8 cellular contexts compared by ENCODE assay signal in the genomic region with DNA sequence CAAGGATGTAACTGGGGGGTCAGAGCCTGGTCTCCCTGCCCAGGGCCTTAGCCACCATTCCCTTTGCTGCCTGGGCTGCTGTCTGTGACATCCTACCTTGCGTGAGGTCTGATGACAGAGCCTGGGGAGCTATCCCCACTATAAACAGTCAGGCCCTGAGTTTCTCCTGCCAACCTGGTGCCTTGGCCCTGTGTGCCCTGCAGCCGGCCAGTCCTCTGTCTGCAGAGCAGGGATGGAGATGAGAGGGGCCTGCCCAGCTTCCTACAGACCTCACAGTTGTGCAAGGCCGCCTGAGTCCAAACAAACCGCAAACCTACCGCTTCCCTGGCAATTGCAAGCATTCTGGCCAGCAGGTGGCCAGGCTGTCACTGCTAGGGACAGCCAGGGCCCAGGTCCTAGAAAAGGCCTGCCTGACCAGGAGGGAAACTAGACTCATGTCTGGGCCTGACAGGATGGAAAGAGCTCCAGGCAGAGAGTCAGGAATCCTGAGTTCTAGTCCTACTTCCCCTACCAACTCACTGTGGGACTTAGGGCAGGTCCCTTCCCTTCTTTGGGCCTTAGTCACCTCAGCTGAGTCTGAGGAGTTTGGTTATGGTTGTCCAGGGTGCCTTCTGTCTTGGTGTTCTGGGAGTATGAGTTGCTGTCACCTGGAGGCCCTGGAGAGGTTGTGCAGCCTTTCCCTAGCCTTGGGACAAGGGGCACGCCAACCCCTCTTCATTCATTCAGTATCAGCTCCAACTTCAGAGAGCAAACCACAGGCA.
A peak's percentile ranks its signal among the peaks of the same experiment; 100 is the strongest.
DNase-seq lines count a peak whose midpoint lies in the region; ATAC-seq and TF ChIP-seq lines count a peak whose summit lies in the region.

No MANE protein-coding gene starts in this region.

- DNase-seq in Caco-2, result peak; percentile 72 to 77
- peak; percentile 73 for DNase-seq in NCI-H146 (lab: John Stamatoyannopoulos, UW)
- DNase-seq in chondrocyte (ENCODE audit: low spot score), result no peak
- no peak for DNase-seq in mesothelial cell of epicardium (ENCODE audit: low spot score in 2 of 2, unreplicated experiment in 2 of 2)
- DNase-seq in NCI-H1694 (lab: John Stamatoyannopoulos, UW), result no peak
- no peak for DNase-seq in activated naive CD8-positive, alpha-beta T cell treated with anti-CD3 and anti-CD28 coated beads, Interleukin-2, amount 50 U/mL, for 24 hours
- DNase-seq in NCI-H2107 (lab: John Stamatoyannopoulos, UW), result no peak

- H3K9me3 Mint-ChIP-seq in Caco-2 (ENCODE audit: unreplicated experiment), result no peaks in the 10 kb centered on the region
- H3K9me3 Mint-ChIP-seq in chondrocyte (ENCODE audit: low read depth), result no peaks in the 10 kb centered on the region
- H3K9me3 Mint-ChIP-seq in mesothelial cell of epicardium, result no peaks in the 10 kb centered on the region
- no peaks in the 10 kb centered on the region for H3K9me3 Mint-ChIP-seq in activated naive CD8-positive, alpha-beta T cell treated with anti-CD3 and anti-CD28 coated beads, Interleukin-2, amount 50 U/mL, for 24 hours

- H3K4me3 ChIP-seq in Caco-2 (ENCODE audit: low read depth, low read length), result no peak overlapping the region

- peak; percentile 55 to 76 for TF ChIP-seq CTCF in Caco-2 (IDR thresholded peaks at IDR 0.05; ENCODE audit: insufficient read depth in 1 of 2, low read depth in 1 of 2, low read length in 1 of 2, severe bottlenecking in 1 of 2, unreplicated experiment in 1 of 2)
- peak; percentile 72 for TF ChIP-seq CTCF in chondrocyte (IDR thresholded peaks at IDR 0.05)
- TF ChIP-seq CTCF in mesothelial cell of epicardium (IDR thresholded peaks at IDR 0.05; ENCODE audit: unreplicated experiment), result peak; percentile 10

- BruUV-seq in Caco-2 (replicated peaks; lab: Mats Ljungman, UMichigan), result no TSS peak

- no peak for ATAC-seq in HG03045 (IDR thresholded peaks at IDR 0.05; ENCODE audit: unreplicated experiment)
- ATAC-seq in activated naive CD8-positive, alpha-beta T cell treated with anti-CD3 and anti-CD28 coated beads, Interleukin-2, amount 50 U/mL, for 24 hours, result no peak

- intact Hi-C loops in Caco-2 (cut with micrococcal nuclease; ENCODE audit: unreplicated experiment), result loop anchor here (1.0 to 5.0 kb wide), 3 partner anchors 71 to 216 kb away; no protein-coding TSS in a partner anchor

- H3K27ac Mint-ChIP-seq in Caco-2 (ENCODE audit: unreplicated experiment), result peak overlapping the region; percentile 54
- H3K27ac Mint-ChIP-seq in chondrocyte (ENCODE audit: unreplicated experiment), result no peak overlapping the region
- H3K27ac Mint-ChIP-seq in mesothelial cell of epicardium, result no peak overlapping the region
- H3K27ac Mint-ChIP-seq in activated naive CD8-positive, alpha-beta T cell treated with anti-CD3 and anti-CD28 coated beads, Interleukin-2, amount 50 U/mL, for 24 hours, result no peak overlapping the region

- peaks cover 24% of the 10 kb centered on the region for H3K4me1 ChIP-seq in Caco-2

- H3K27me3 Mint-ChIP-seq in Caco-2 (ENCODE audit: insufficient read depth, unreplicated experiment), result no peaks in the 10 kb centered on the region
- peaks cover 8% of the 10 kb centered on the region for H3K27me3 Mint-ChIP-seq in chondrocyte (ENCODE audit: low read depth)
- H3K27me3 Mint-ChIP-seq in mesothelial cell of epicardium (ENCODE audit: low read depth), result no peaks in the 10 kb centered on the region
- no peaks in the 10 kb centered on the region for H3K27me3 Mint-ChIP-seq in activated naive CD8-positive, alpha-beta T cell treated with anti-CD3 and anti-CD28 coated beads, Interleukin-2, amount 50 U/mL, for 24 hours

- H3K36me3 Mint-ChIP-seq in Caco-2 (ENCODE audit: insufficient read depth, unreplicated experiment), result no peaks in the 10 kb centered on the region
- no peaks in the 10 kb centered on the region for H3K36me3 Mint-ChIP-seq in chondrocyte (ENCODE audit: low read depth)
- H3K36me3 Mint-ChIP-seq in mesothelial cell of epicardium, result no peaks in the 10 kb centered on the region
- H3K36me3 Mint-ChIP-seq in activated naive CD8-positive, alpha-beta T cell treated with anti-CD3 and anti-CD28 coated beads, Interleukin-2, amount 50 U/mL, for 24 hours (ENCODE audit: low read depth), result no peaks in the 10 kb centered on the region

- H3K9me3 ChIP-seq in Caco-2, result no peaks in the 10 kb centered on the region

- CTCF ChIA-PET in Caco-2 (lab: Charles Lee), result interaction anchor here (0.6 to 1.8 kb wide), 20 partner anchors 9 to 226 kb away, joined by 3 to 13 read pairs (median 4); no protein-coding TSS in a partner anchor

- no peaks in the 10 kb centered on the region for H3K36me3 ChIP-seq in Caco-2 (ENCODE audit: control insufficient read depth, insufficient read depth, low read length)

- no peaks in the 10 kb centered on the region for H3K27me3 ChIP-seq in Caco-2 (replicated peaks; ENCODE audit: control insufficient read depth, insufficient read depth, low read length)

- peaks cover 14% of the 10 kb centered on the region for H3K4me1 Mint-ChIP-seq in Caco-2 (ENCODE audit: low read depth, unreplicated experiment)
- peaks cover 26% of the 10 kb centered on the region for H3K4me1 Mint-ChIP-seq in chondrocyte (ENCODE audit: low read depth)
- H3K4me1 Mint-ChIP-seq in mesothelial cell of epicardium, result peaks cover 15% of the 10 kb centered on the region
- no peaks in the 10 kb centered on the region for H3K4me1 Mint-ChIP-seq in activated naive CD8-positive, alpha-beta T cell treated with anti-CD3 and anti-CD28 coated beads, Interleukin-2, amount 50 U/mL, for 24 hours

- POLR2A ChIA-PET in Caco-2 (lab: Charles Lee), result interaction anchor here (0.8 kb wide), 1 partner anchor 12 kb away, joined by 4 read pairs; no protein-coding TSS in a partner anchor

- H3K4me3 Mint-ChIP-seq in Caco-2 (ENCODE audit: unreplicated experiment), result no peak overlapping the region
- no peak overlapping the region for H3K4me3 Mint-ChIP-seq in chondrocyte (ENCODE audit: unreplicated experiment)
- H3K4me3 Mint-ChIP-seq in mesothelial cell of epicardium, result no peak overlapping the region
- no peak overlapping the region for H3K4me3 Mint-ChIP-seq in activated naive CD8-positive, alpha-beta T cell treated with anti-CD3 and anti-CD28 coated beads, Interleukin-2, amount 50 U/mL, for 24 hours

Comparison
In these comparisons a context has a peak if more than half of its experiments do, and no peak if none do; other contexts are left out.
1. DNase-seq: peak in Caco-2 (2 of 2) and NCI-H146 (single experiment); none in chondrocyte (single experiment), mesothelial cell of epicardium (0 of 2), NCI-H1694 (single experiment), activated naive CD8-positive, alpha-beta T cell treated with anti-CD3 and anti-CD28 coated beads, Interleukin-2, amount 50 U/mL, for 24 hours (single experiment) and NCI-H2107 (single experiment).
2. CTCF ChIP-seq: peak in every context shown above with its lines; median percentile 72 in chondrocyte; 66 in Caco-2; 10 in mesothelial cell of epicardium.